Comparison of ENCODE assay signal across 8 cellular contexts in genomic region chr7:74254858-74255379, GRCh38. TPM values are rescaled to one million over a fixed set of nuclear protein-coding genes. Genes with fewer than 3 reads are reported as not detected.
DNase-seq lines count a peak whose midpoint lies in the region; ATAC-seq lines count a peak whose summit lies in the region.

No MANE protein-coding gene starts in this region.

- peaks cover 37% of the 10 kb centered on the region for H3K4me1 Mint-ChIP-seq in activated CD8-positive, alpha-beta memory T cell treated with anti-CD3 and anti-CD28 coated beads, Interleukin-2, amount 10 ng/mL, durations not matched to agents 7 days and 5 days
- peaks cover 16% of the 10 kb centered on the region for H3K4me1 Mint-ChIP-seq in activated naive CD8-positive, alpha-beta T cell treated with anti-CD3 and anti-CD28 coated beads for 36 hours

- 25% methylated on average over 20 of the region's 20 CpGs for WGBS in thymus

- DNase-seq in activated CD8-positive, alpha-beta memory T cell treated with anti-CD3 and anti-CD28 coated beads, Interleukin-2, amount 10 ng/mL, durations not matched to agents 7 days and 5 days = no peak
- DNase-seq in activated CD8-positive, alpha-beta memory T cell treated with anti-CD3 and anti-CD28 coated beads for 24 hours = no peak
- peak; percentile 7 for DNase-seq in activated naive CD8-positive, alpha-beta T cell treated with anti-CD3 and anti-CD28 coated beads for 36 hours
- DNase-seq in kidney tubule cell (ENCODE audit: low spot score) (peak; percentile 15), NCI-H2171 (lab: John Stamatoyannopoulos, UW) (no peak), CD1c-positive myeloid dendritic cell (ENCODE audit: extremely low spot score) (no peak), UCSD-AML1 (lab: John Stamatoyannopoulos, UW; ENCODE audit: unreplicated experiment) (no peak)

- peaks cover 9% of the 10 kb centered on the region for H3K4me1 ChIP-seq in thymus (ENCODE audit: control insufficient read depth, insufficient read depth, low read length)

- no peaks in the 10 kb centered on the region for H3K9me3 ChIP-seq in thymus (ENCODE audit: control insufficient read depth)

- peaks cover 10% of the 10 kb centered on the region for H3K36me3 ChIP-seq in thymus (ENCODE audit: control insufficient read depth, insufficient read depth)

- H3K27me3 Mint-ChIP-seq in activated CD8-positive, alpha-beta memory T cell treated with anti-CD3 and anti-CD28 coated beads, Interleukin-2, amount 10 ng/mL, durations not matched to agents 7 days and 5 days = peaks cover 2% of the 10 kb centered on the region
- H3K27me3 Mint-ChIP-seq in activated naive CD8-positive, alpha-beta T cell treated with anti-CD3 and anti-CD28 coated beads for 36 hours = no peaks in the 10 kb centered on the region

- CTCF ChIA-PET in activated CD8-positive, alpha-beta memory T cell treated with anti-CD3 and anti-CD28 coated beads, Interleukin-2, amount 10 ng/mL, durations not matched to agents 7 days and 5 days (lab: Charles Lee) = interaction anchor here (0.6 to 2.0 kb wide), 3 partner anchors 18 to 72 kb away, joined by 3 to 14 read pairs (median 3); no protein-coding TSS in a partner anchor

- H3K4me3 Mint-ChIP-seq in activated CD8-positive, alpha-beta memory T cell treated with anti-CD3 and anti-CD28 coated beads, Interleukin-2, amount 10 ng/mL, durations not matched to agents 7 days and 5 days = peak overlapping the region; percentile 96
- peak overlapping the region; percentile 97 for H3K4me3 Mint-ChIP-seq in activated naive CD8-positive, alpha-beta T cell treated with anti-CD3 and anti-CD28 coated beads for 36 hours

- H3K4me3 ChIP-seq in thymus (ENCODE audit: low read length) = peak overlapping the region; percentile 67

- peak overlapping the region; percentile 85 for H3K27ac ChIP-seq in thymus (ENCODE audit: low read depth)

- ATAC-seq in activated CD8-positive, alpha-beta memory T cell treated with anti-CD3 and anti-CD28 coated beads, Interleukin-2, amount 10 ng/mL, durations not matched to agents 7 days and 5 days = no peak

- H3K27me3 ChIP-seq in thymus (ENCODE audit: control insufficient read depth, insufficient read depth) = no peaks in the 10 kb centered on the region

- H3K27ac Mint-ChIP-seq in activated CD8-positive, alpha-beta memory T cell treated with anti-CD3 and anti-CD28 coated beads, Interleukin-2, amount 10 ng/mL, durations not matched to agents 7 days and 5 days = peak overlapping the region; percentile 89
- peak overlapping the region; percentile 96 for H3K27ac Mint-ChIP-seq in activated naive CD8-positive, alpha-beta T cell treated with anti-CD3 and anti-CD28 coated beads for 36 hours

- H3K36me3 Mint-ChIP-seq in activated CD8-positive, alpha-beta memory T cell treated with anti-CD3 and anti-CD28 coated beads, Interleukin-2, amount 10 ng/mL, durations not matched to agents 7 days and 5 days = peaks cover 19% of the 10 kb centered on the region
- H3K36me3 Mint-ChIP-seq in activated naive CD8-positive, alpha-beta T cell treated with anti-CD3 and anti-CD28 coated beads for 36 hours = peaks cover 30% of the 10 kb centered on the region

- no peaks in the 10 kb centered on the region for H3K9me3 Mint-ChIP-seq in activated CD8-positive, alpha-beta memory T cell treated with anti-CD3 and anti-CD28 coated beads, Interleukin-2, amount 10 ng/mL, durations not matched to agents 7 days and 5 days (ENCODE audit: low read depth)
- no peaks in the 10 kb centered on the region for H3K9me3 Mint-ChIP-seq in activated naive CD8-positive, alpha-beta T cell treated with anti-CD3 and anti-CD28 coated beads for 36 hours

RNA-seq across cellular contexts. Expression of gene RFC2, which starts 0.7 kb away (rescaled TPM):
- 10 to 100 TPM; 70.5 to 76.8 TPM for total RNA-seq in activated CD8-positive, alpha-beta memory T cell treated with anti-CD3 and anti-CD28 coated beads, Interleukin-2, amount 10 ng/mL, durations not matched to agents 7 days and 5 days
- total RNA-seq in activated naive CD8-positive, alpha-beta T cell treated with anti-CD3 and anti-CD28 coated beads for 36 hours = 100 to 1,000 TPM; 111 to 112 TPM
- 20.1 TPM for polyA plus RNA-seq in thymus

RNA-seq across cellular contexts. Expression of gene CLIP2, which starts 34.3 kb away (rescaled TPM):
- total RNA-seq in activated CD8-positive, alpha-beta memory T cell treated with anti-CD3 and anti-CD28 coated beads, Interleukin-2, amount 10 ng/mL, durations not matched to agents 7 days and 5 days = 1 to 10 TPM; 1.9 to 4.6 TPM
- total RNA-seq in activated naive CD8-positive, alpha-beta T cell treated with anti-CD3 and anti-CD28 coated beads for 36 hours = under 1 TPM; 0.62 to 0.74 TPM
- polyA plus RNA-seq in thymus = 5.2 TPM

RNA-seq across cellular contexts. Expression of gene LAT2, which starts 45.1 kb away (rescaled TPM):
- total RNA-seq in activated CD8-positive, alpha-beta memory T cell treated with anti-CD3 and anti-CD28 coated beads, Interleukin-2, amount 10 ng/mL, durations not matched to agents 7 days and 5 days = 10 to 100 TPM; 15.3 to 17.6 TPM
- total RNA-seq in activated naive CD8-positive, alpha-beta T cell treated with anti-CD3 and anti-CD28 coated beads for 36 hours = 1 to 10 TPM; 2.6 to 3.2 TPM
- polyA plus RNA-seq in thymus = 23.8 TPM

Comparison
In these comparisons a context has a peak if more than half of its experiments do, and no peak if none do; other contexts are left out.
1. DNase-seq: peak in activated naive CD8-positive, alpha-beta T cell treated with anti-CD3 and anti-CD28 coated beads for 36 hours (single experiment) and kidney tubule cell (single experiment); none in activated CD8-positive, alpha-beta memory T cell treated with anti-CD3 and anti-CD28 coated beads, Interleukin-2, amount 10 ng/mL, durations not matched to agents 7 days and 5 days (single experiment), activated CD8-positive, alpha-beta memory T cell treated with anti-CD3 and anti-CD28 coated beads for 24 hours (single experiment), NCI-H2171 (single experiment), CD1c-positive myeloid dendritic cell (single experiment) and UCSD-AML1 (single experiment).